Comparison of ENCODE assay signal across 27 cellular contexts in genomic region chr5:114581136-114581535, GRCh38.
"Had no signal": no experiment of that assay in that cellular context is flagged by ENCODE, and none has a peak within 500 bp of the region (broad histone marks: within the 10 kb centered on the region; RNA-seq: fewer than 3 reads in every experiment).

No MANE protein-coding gene starts in this region.

- H3K4me1 ChIP-seq: adrenal gland, body of pancreas, breast epithelium had no signal

- DNase-seq: activated CD4-positive, alpha-beta memory T cell treated with anti-CD3 and anti-CD28 coated beads for 36 hours; activated CD4-positive, alpha-beta T cell treated with anti-CD3 and anti-CD28 coated beads for 36 hours; activated CD4-positive, alpha-beta T cell treated with anti-CD3 and anti-CD28 coated beads, Interleukin-2, amount 50 U/mL, for 1 hour; activated CD8-positive, alpha-beta memory T cell treated with anti-CD3 and anti-CD28 coated beads, Interleukin-2, amount 50 U/mL, for 4 hours; activated gamma-delta T cell treated with Interleukin-2 at 50 U/mL for 16 hours; activated naive CD4-positive, alpha-beta T cell treated with anti-CD3 and anti-CD28 coated beads for 36 hours; activated T-cell treated with anti-CD3 and anti-CD28 coated beads for 4 hours; activated T-cell treated with anti-CD3 and anti-CD28 coated beads, Interleukin-2, amount 50 U/mL, for 4 hours; adrenal gland; body of pancreas; NCI-H1105; NCI-H1417 treated with DMSO at 0.1 percent for 48 hours; NCI-H187 treated with DMSO at 0.1 percent for 48 hours; NCI-H2081; NCI-H2171 treated with DMSO at 0.1 percent for 48 hours; NCI-H2227 treated with DMSO at 0.1 percent for 48 hours; NCI-H446; NCI-H524; NK-92 treated with Interleukin-12 subunit alpha and Interleukin-12 subunit beta, amount 100 ng/mL, for 24 hours; OCI-M1; Right ventricle myocardium superior; T1000 had no signal

- H3K27me3 ChIP-seq: adrenal gland, body of pancreas, breast epithelium had no signal

- ATAC-seq: activated CD4-positive, alpha-beta T cell treated with anti-CD3 and anti-CD28 coated beads for 36 hours; activated CD4-positive, CD25-positive, alpha-beta regulatory T cell treated with anti-CD3 and anti-CD28 coated beads, Interleukin-2, amount 50 U/mL, for 24 hours; activated naive CD4-positive, alpha-beta T cell treated with anti-CD3 and anti-CD28 coated beads, Interleukin-2, amount 50 U/mL, for 72 hours; activated T-cell treated with anti-CD3 and anti-CD28 coated beads, Interleukin-2, amount 50 U/mL, for 4 hours; body of pancreas had no signal

- FAIRE-seq: astrocyte had no signal

- H3K36me3 ChIP-seq: adrenal gland, breast epithelium had no signal

- H3K4me3 ChIP-seq: adrenal gland, body of pancreas, breast epithelium, SK-N-MC had no signal

- H3K27ac ChIP-seq: adrenal gland, body of pancreas, breast epithelium, SK-N-MC had no signal

- H3K9me3 ChIP-seq: adrenal gland had no signal
